1 cellular context compared by ENCODE assay signal in genomic region chr6:156791261-156791850, GRCh38.
TF ChIP-seq lines count a peak whose summit lies in the region.

No MANE protein-coding gene starts in this region.

TF ChIP-seq in GM12878, 131 proteins besides CTCF, POLR2A, EP300 and RAD21 (continued from another document):
- no peak for TF ChIP-seq HSF1 (IDR thresholded peaks at IDR 0.05; ENCODE audit: low read depth, low read length)
- no peak for TF ChIP-seq SP1 (IDR thresholded peaks at IDR 0.05; ENCODE audit: low read depth, low read length)
- TF ChIP-seq PKNOX1 (IDR thresholded peaks at IDR 0.05): peak; percentile 78
- peak; percentile 57; the same call in 1 of the 2 replicates for TF ChIP-seq NBN (IDR thresholded peaks at IDR 0.05)
- TF ChIP-seq GATAD2B (conservative IDR thresholded peaks at IDR 0.05; ENCODE audit: low read depth): no peak
- TF ChIP-seq SPI1 (IDR thresholded peaks at IDR 0.05; ENCODE audit: borderline replicate concordance, insufficient read depth, low read depth, low read length): no peak
- TF ChIP-seq RB1 (IDR thresholded peaks at IDR 0.05; ENCODE audit: borderline replicate concordance): no peak
- TF ChIP-seq PAX5 (IDR thresholded peaks at IDR 0.05; ENCODE audit: borderline replicate concordance, low read depth, low read length): no peak
- no peak for TF ChIP-seq TBL1XR1 (IDR thresholded peaks at IDR 0.05; ENCODE audit: low read depth, low read length)
- no peak for TF ChIP-seq E2F8 (IDR thresholded peaks at IDR 0.05; ENCODE audit: low read depth, partially characterized antibody)
- TF ChIP-seq NRF1 (conservative IDR thresholded peaks at IDR 0.05; ENCODE audit: low read depth, low read length): no peak
